21 cellular contexts compared by ENCODE assay signal in genomic region chr19:49271080-49271753, GRCh38. TPM values are rescaled to one million over a fixed set of nuclear protein-coding genes. Genes with fewer than 3 reads are reported as not detected.
"Had no signal": no experiment of that assay in that cellular context is flagged by ENCODE, and none has a peak within 500 bp of the region (broad histone marks: within the 10 kb centered on the region; RNA-seq: fewer than 3 reads in every experiment).

No MANE protein-coding gene starts in this region.

- DNase-seq: activated CD4-positive, alpha-beta T cell treated with anti-CD3 and anti-CD28 coated beads for 48 hours; activated CD4-positive, CD25-positive, alpha-beta regulatory T cell; activated CD8-positive, alpha-beta T cell treated with anti-CD3 and anti-CD28 coated beads for 36 hours; activated naive CD4-positive, alpha-beta T cell treated with Interleukin-2 at 50 U/mL for 16 hours; activated naive CD8-positive, alpha-beta T cell treated with anti-CD3 and anti-CD28 coated beads, Interleukin-2, amount 10 ng/mL, durations not matched to agents 7 days and 5 days; activated T-cell treated with anti-CD3 and anti-CD28 coated beads, Interleukin-2, amount 50 U/mL, for 1 hour; amygdala; hippocampal formation; kidney; naive B cell; right cardiac atrium; T-cell; transverse colon had no signal

- H2AFZ ChIP-seq: neural progenitor cell had no signal

- H3K27ac ChIP-seq: coronary artery, neural progenitor cell, prostate gland, transverse colon, vagina had no signal

- H3K36me3 ChIP-seq: neural progenitor cell, prostate gland, suprapubic skin, transverse colon, vagina had no signal

- H3K4me3 ChIP-seq: coronary artery, neural progenitor cell, prostate gland, suprapubic skin, transverse colon, vagina had no signal

- H3K4me2 ChIP-seq: neural progenitor cell had no signal

- ATAC-seq: left lobe of liver, right cardiac atrium, T-cell had no signal

- H3K9ac ChIP-seq: neural progenitor cell had no signal

- H3K4me1 ChIP-seq: neural progenitor cell, prostate gland, transverse colon had no signal

- H3K9me3 ChIP-seq: prostate gland, suprapubic skin, transverse colon, vagina had no signal

- H3K27me3 ChIP-seq: neural progenitor cell, vagina had no signal

RNA-seq across cellular contexts. Expression of gene SLC6A16, which starts 53.8 kb away (rescaled TPM):
- total RNA-seq: fibroblast of villous mesenchyme, skeletal muscle tissue had no signal
